ENCODE assay signal across 1 cellular context in the genomic region with DNA sequence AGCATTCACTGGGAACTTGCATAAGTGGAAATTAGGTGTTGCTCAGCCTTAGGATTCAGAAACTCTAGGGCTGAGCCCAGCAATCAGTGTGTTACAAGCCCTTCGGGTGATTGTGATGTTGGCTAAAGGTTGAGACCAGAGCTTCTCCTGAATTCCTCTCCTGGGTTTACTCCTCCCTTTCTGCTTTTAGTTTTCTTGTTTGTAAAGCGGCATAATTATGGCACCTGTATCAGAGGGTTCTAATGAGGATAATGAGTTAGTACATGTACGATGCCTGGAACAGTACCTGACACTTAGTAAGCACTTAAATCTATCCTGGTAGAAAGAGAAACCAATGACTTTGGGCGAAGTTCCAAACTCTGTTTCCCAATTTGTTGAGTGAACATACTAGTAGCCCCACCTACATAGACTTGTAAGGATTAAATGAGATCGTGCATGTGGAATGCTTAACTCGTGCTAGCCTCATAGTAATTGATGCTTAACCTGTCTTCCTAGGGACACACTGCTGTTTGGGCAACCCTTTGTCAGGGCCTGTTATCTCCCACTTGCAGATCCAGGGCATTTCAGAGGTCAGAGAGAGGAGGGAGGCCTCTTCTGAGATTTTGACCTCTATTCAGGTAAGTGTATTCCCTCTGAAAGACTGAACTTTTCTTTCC.
TF ChIP-seq lines count a peak whose summit lies in the region.

No MANE protein-coding gene starts in this region.

TF ChIP-seq in WTC11, 78 proteins besides CTCF, POLR2A, EP300 and RAD21 (continued from another document):
- TF ChIP-seq, protein P1, sequence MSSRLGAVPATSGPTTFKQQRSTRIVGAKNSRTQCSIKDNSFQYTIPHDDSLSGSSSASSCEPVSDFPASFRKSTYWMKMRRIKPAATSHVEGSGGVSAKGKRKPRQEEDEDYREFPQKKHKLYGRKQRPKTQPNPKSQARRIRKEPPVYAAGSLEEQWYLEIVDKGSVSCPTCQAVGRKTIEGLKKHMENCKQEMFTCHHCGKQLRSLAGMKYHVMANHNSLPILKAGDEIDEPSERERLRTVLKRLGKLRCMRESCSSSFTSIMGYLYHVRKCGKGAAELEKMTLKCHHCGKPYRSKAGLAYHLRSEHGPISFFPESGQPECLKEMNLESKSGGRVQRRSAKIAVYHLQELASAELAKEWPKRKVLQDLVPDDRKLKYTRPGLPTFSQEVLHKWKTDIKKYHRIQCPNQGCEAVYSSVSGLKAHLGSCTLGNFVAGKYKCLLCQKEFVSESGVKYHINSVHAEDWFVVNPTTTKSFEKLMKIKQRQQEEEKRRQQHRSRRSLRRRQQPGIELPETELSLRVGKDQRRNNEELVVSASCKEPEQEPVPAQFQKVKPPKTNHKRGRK (CRISPR knock-in tag; IDR thresholded peaks at IDR 0.05; ENCODE audit: borderline replicate concordance): no peak
- TF ChIP-seq SMAD4 (CRISPR knock-in tag; IDR thresholded peaks at IDR 0.05) (no peak), NR3C1 (CRISPR knock-in tag; conservative IDR thresholded peaks at IDR 0.05; ENCODE audit: low read depth) (no peak)
